ENCODE assay signal across 8 cellular contexts in genomic region chr3:49839193-49839809, GRCh38. TPM values are rescaled to one million over a fixed set of nuclear protein-coding genes. Genes with fewer than 3 reads are reported as not detected.
DNase-seq lines count a peak whose midpoint lies in the region; ATAC-seq and TF ChIP-seq lines count a peak whose summit lies in the region.

No MANE protein-coding gene starts in this region.

- POLR2A ChIA-PET in A673 (lab: Charles Lee; ENCODE audit: low non-redundant PET): interaction anchor here (0.6 kb wide), 1 partner anchor 36 kb away, joined by 19 read pairs; the partner anchor contains the start of gene INKA1
- POLR2A ChIA-PET in activated CD4-positive, alpha-beta T cell treated with anti-CD3 and anti-CD28 coated beads for 36 hours (lab: Charles Lee): interaction anchor here (0.6 kb wide), 1 partner anchor 41 kb away, joined by 5 read pairs; no protein-coding TSS in a partner anchor

- no peaks in the 10 kb centered on the region for H3K27me3 ChIP-seq in A673 (replicated peaks; ENCODE audit: insufficient read depth, low read depth, low read length, poor library complexity)

- H3K27ac Mint-ChIP-seq in activated CD4-positive, alpha-beta T cell treated with anti-CD3 and anti-CD28 coated beads for 36 hours: no peak overlapping the region

- no TSS peak for BruUV-seq in A673 (replicated peaks; lab: Mats Ljungman, UMichigan)

- peak; percentile 95 for ATAC-seq in activated CD4-positive, alpha-beta T cell treated with anti-CD3 and anti-CD28 coated beads for 36 hours
- ATAC-seq in left lobe of liver: peak; percentile 95
- no peak for ATAC-seq in HG03342 (IDR thresholded peaks at IDR 0.05; ENCODE audit: unreplicated experiment)

- no peaks in the 10 kb centered on the region for H3K36me3 ChIP-seq in A673 (ENCODE audit: insufficient read depth, low read length, poor library complexity, severe bottlenecking)

- H3K4me3 ChIP-seq in A673 (ENCODE audit: low read depth, low read length, poor library complexity, severe bottlenecking): no peak overlapping the region

- no peak overlapping the region for H3K4me3 Mint-ChIP-seq in activated CD4-positive, alpha-beta T cell treated with anti-CD3 and anti-CD28 coated beads for 36 hours

- TF ChIP-seq CTCF in A673 (conservative IDR thresholded peaks at IDR 0.05; ENCODE audit: low read depth, low read length): peak; percentile 78

- H3K4me1 Mint-ChIP-seq in activated CD4-positive, alpha-beta T cell treated with anti-CD3 and anti-CD28 coated beads for 36 hours: no peaks in the 10 kb centered on the region

- intact Hi-C loops in A673 (cut with micrococcal nuclease; ENCODE audit: unreplicated experiment): loop anchor here (1.0 kb wide), 1 partner anchor 37 kb away; no protein-coding TSS in a partner anchor
- intact Hi-C loops in activated CD4-positive, alpha-beta T cell treated with anti-CD3 and anti-CD28 coated beads for 36 hours (cut with DNase I, micrococcal nuclease): loop anchor here (1.0 kb wide), 3 partner anchors 37 to 300 kb away; no protein-coding TSS in a partner anchor

- no peaks in the 10 kb centered on the region for H3K9me3 Mint-ChIP-seq in activated CD4-positive, alpha-beta T cell treated with anti-CD3 and anti-CD28 coated beads for 36 hours (ENCODE audit: low read depth)

- no peaks in the 10 kb centered on the region for H3K4me1 ChIP-seq in A673 (ENCODE audit: insufficient read depth, low read length, poor library complexity, severe bottlenecking)

- DNase-seq in A673 (ENCODE audit: low spot score): peak; percentile 68
- DNase-seq in GM19238 (ENCODE audit: insufficient read length, low spot score): peak; percentile 62
- peak; percentile 10 for DNase-seq in NCI-H446 treated with DMSO at 0.1 percent for 48 hours (lab: John Stamatoyannopoulos, UW)
- DNase-seq in activated CD4-positive, alpha-beta T cell treated with anti-CD3 and anti-CD28 coated beads for 36 hours: peak; percentile 89
- peak; percentile 84 for DNase-seq in cerebellum (ENCODE audit: low spot score)
- DNase-seq in left lobe of liver (ENCODE audit: low spot score): peak; percentile 84
- peak; percentile 80 for DNase-seq in stimulated activated CD4-positive, alpha-beta T cell treated with anti-CD3 and anti-CD28 coated beads, Interleukin-4, amount 100 ng/mL, for 1 hour

- CTCF ChIA-PET in A673 (lab: Charles Lee): interaction anchor here (0.6 to 2.2 kb wide), 5 partner anchors 18 to 136 kb away, joined by 3 to 39 read pairs (median 6); partner anchors contain the start of gene INKA1
- CTCF ChIA-PET in activated CD4-positive, alpha-beta T cell treated with anti-CD3 and anti-CD28 coated beads for 36 hours (lab: Charles Lee): interaction anchor here (0.6 to 4.2 kb wide), 31 partner anchors 9 to 1448 kb away, joined by 3 to 56 read pairs (median 4); partner anchors contain the start of genes CDHR4, INKA1, IP6K1 and MON1A

- H3K27me3 Mint-ChIP-seq in activated CD4-positive, alpha-beta T cell treated with anti-CD3 and anti-CD28 coated beads for 36 hours: no peaks in the 10 kb centered on the region

- no peak overlapping the region for H3K27ac ChIP-seq in A673 (ENCODE audit: low read depth, low read length, poor library complexity, severe bottlenecking)

- no peaks in the 10 kb centered on the region for H3K9me3 ChIP-seq in A673 (ENCODE audit: low read depth, low read length, poor library complexity, severe bottlenecking)

- peaks cover 10% of the 10 kb centered on the region for H3K36me3 Mint-ChIP-seq in activated CD4-positive, alpha-beta T cell treated with anti-CD3 and anti-CD28 coated beads for 36 hours (ENCODE audit: low read depth)

RNA-seq across cellular contexts. Expression of gene TRAIP, which starts 17.1 kb away (rescaled TPM):
- total RNA-seq in A673 (2021) (17.8 and 18.8 TPM in 2 replicates), cerebellum (6.4 TPM), left lobe of liver (0.75 TPM)
- total RNA-seq in activated CD4-positive, alpha-beta T cell treated with anti-CD3 and anti-CD28 coated beads for 36 hours: 10 to 100 TPM; 25.1 to 28.1 TPM

RNA-seq across cellular contexts. Expression of gene UBA7, which starts 25.5 kb away (rescaled TPM):
- total RNA-seq in A673 (2021) (2.2 and 3.8 TPM in 2 replicates), cerebellum (5.7 TPM), left lobe of liver (33.2 TPM)
- 10 to 100 TPM; 85.5 to 85.7 TPM for total RNA-seq in activated CD4-positive, alpha-beta T cell treated with anti-CD3 and anti-CD28 coated beads for 36 hours

RNA-seq across cellular contexts. Expression of gene CAMKV, which starts 30.4 kb away (rescaled TPM):
- total RNA-seq in A673 (2021) (5.4 and 6.5 TPM in 2 replicates), cerebellum (25.9 TPM), left lobe of liver (not detected)
- total RNA-seq in activated CD4-positive, alpha-beta T cell treated with anti-CD3 and anti-CD28 coated beads for 36 hours: 1 to 10 TPM; 1.1 to 1.3 TPM

RNA-seq across cellular contexts. Expression of gene INKA1, which starts 36.2 kb away (rescaled TPM):
- total RNA-seq in A673 (2021): 7.1 and 13.8 TPM in 2 replicates
- under 1 TPM; 0.50 to 0.70 TPM for total RNA-seq in activated CD4-positive, alpha-beta T cell treated with anti-CD3 and anti-CD28 coated beads for 36 hours
- total RNA-seq in cerebellum: 3.7 TPM
- total RNA-seq in left lobe of liver: 0.63 TPM

RNA-seq across cellular contexts. Expression of gene CDHR4, which starts 39.6 kb away (rescaled TPM):
- total RNA-seq in A673 (2021) (0.48 TPM in 1 of 2 replicates, not detected in the other), cerebellum (not detected), left lobe of liver (not detected)
- total RNA-seq in activated CD4-positive, alpha-beta T cell treated with anti-CD3 and anti-CD28 coated beads for 36 hours: under 1 TPM in 1 of 2 experiments, not detected in 1; 0.32 TPM

Comparison
In these comparisons a context has a peak if more than half of its experiments do, and no peak if none do; other contexts are left out.
1. DNase-seq: peak in every context shown above with its lines; median percentile 89 in activated CD4-positive, alpha-beta T cell treated with anti-CD3 and anti-CD28 coated beads for 36 hours; 84 in cerebellum; 84 in left lobe of liver; 80 in stimulated activated CD4-positive, alpha-beta T cell treated with anti-CD3 and anti-CD28 coated beads, Interleukin-4, amount 100 ng/mL, for 1 hour; 68 in A673; 62 in GM19238; 10 in NCI-H446 treated with DMSO at 0.1 percent for 48 hours.